Comparison of ENCODE assay signal across 2 cellular contexts in genomic region chr20:51533291-51534172, GRCh38.
TF ChIP-seq lines count a peak whose summit lies in the region.

No MANE protein-coding gene starts in this region.

TF ChIP-seq in SK-N-SH treated with all-trans-retinoic acid at 6 μM for 48 hours, 23 proteins besides CTCF, POLR2A, EP300 and RAD21 (continued from another document):
- TF ChIP-seq CREB5 (CRISPR knock-in tag; IDR thresholded peaks at IDR 0.05; ENCODE audit: low read depth), result no peak
- TF ChIP-seq OSR1 (CRISPR knock-in tag; IDR thresholded peaks at IDR 0.05), result no peak
- no peak for TF ChIP-seq GLIS3 (CRISPR knock-in tag; IDR thresholded peaks at IDR 0.05)
- no peak for TF ChIP-seq POU6F1 (CRISPR knock-in tag; IDR thresholded peaks at IDR 0.05; ENCODE audit: borderline replicate concordance, low read depth)
- no peak for TF ChIP-seq CSDC2 (CRISPR knock-in tag; IDR thresholded peaks at IDR 0.05)
- TF ChIP-seq ESRRG (CRISPR knock-in tag; IDR thresholded peaks at IDR 0.05), result no peak
- no peak for TF ChIP-seq ISL1 (CRISPR knock-in tag; IDR thresholded peaks at IDR 0.05)

TF ChIP-seq in SK-N-SH, 30 proteins besides CTCF, POLR2A, EP300 and RAD21 (continued from another document):
- TF ChIP-seq IRF3 (IDR thresholded peaks at IDR 0.05; ENCODE audit: low read depth, low read length), result no peak
- TF ChIP-seq SIN3A (IDR thresholded peaks at IDR 0.05; ENCODE audit: borderline replicate concordance, low read depth, low read length), result no peak
- no peak for TF ChIP-seq MEF2A (IDR thresholded peaks at IDR 0.05; ENCODE audit: borderline replicate concordance, low read depth)
- TF ChIP-seq GABPA (IDR thresholded peaks at IDR 0.05; ENCODE audit: low read depth), result no peak
- TF ChIP-seq USF2 (IDR thresholded peaks at IDR 0.05; ENCODE audit: borderline replicate concordance, low read depth, low read length), result no peak
TF ChIP-seq in SK-N-SH: peak in this region for 0.
